ENCODE assay signal across 10 cellular contexts in the genomic region with DNA sequence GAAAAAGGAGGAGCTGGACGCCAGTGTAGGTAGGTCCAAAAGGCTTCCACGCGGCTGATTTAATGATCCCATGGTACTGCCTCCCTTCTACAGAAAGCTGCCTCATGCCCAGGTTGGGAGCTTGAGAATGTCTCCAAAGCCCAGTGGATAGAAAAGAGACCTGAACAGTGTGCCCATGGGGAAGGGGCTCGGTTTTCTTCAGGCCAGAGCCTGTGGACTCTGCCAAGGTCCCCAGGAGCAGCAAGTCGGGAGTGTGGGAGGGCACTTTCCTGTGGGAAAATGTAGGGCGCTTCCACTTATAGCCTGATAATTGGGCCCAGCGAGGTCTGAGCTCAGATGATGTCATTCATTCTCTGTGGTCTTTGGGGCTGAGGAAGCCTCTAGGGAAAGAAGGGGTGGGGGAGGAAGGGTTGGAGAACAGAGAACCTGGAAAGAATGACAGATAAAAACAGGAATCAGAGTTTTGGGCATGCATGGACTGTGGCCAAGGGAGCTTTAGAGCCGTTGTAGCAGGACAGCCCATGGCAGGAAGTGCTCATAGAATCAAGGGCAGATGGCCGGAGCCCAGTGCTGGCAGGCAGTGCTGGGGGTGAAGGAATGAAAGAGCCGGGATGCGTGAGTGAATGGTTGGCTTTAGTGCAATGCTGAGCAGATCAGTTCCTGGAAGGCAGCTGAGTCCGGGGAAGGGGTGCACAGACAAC. TPM values are rescaled to one million over a fixed set of nuclear protein-coding genes. Genes with fewer than 3 reads are reported as not detected.
DNase-seq lines count a peak whose midpoint lies in the region; ATAC-seq and TF ChIP-seq lines count a peak whose summit lies in the region.
"Had no signal": no experiment of that assay in that cellular context is flagged by ENCODE, and none has a peak within 500 bp of the region (broad histone marks: within the 10 kb centered on the region; RNA-seq: fewer than 3 reads in every experiment).

No MANE protein-coding gene starts in this region.

- DNase-seq in HFFc6: peak; percentile 2
- DNase-seq in brain microvascular endothelial cell: peak; percentile 43
- peak; percentile 67 for DNase-seq in right atrium auricular region (ENCODE audit: low spot score)
- DNase-seq in smooth muscle cell (lab: John Stamatoyannopoulos, UW; ENCODE audit: unreplicated experiment): no peak
- no peak for DNase-seq in COR-L47 (lab: John Stamatoyannopoulos, UW)
- DNase-seq in NCI-H1930 (lab: John Stamatoyannopoulos, UW): no peak
- DNase-seq in OCI-M2 (lab: John Stamatoyannopoulos, UW; ENCODE audit: unreplicated experiment): no peak

- no peak for TF ChIP-seq CTCF in HFFc6 (IDR thresholded peaks at IDR 0.05)
- TF ChIP-seq CTCF in brain microvascular endothelial cell (IDR thresholded peaks at IDR 0.05; ENCODE audit: low read depth, low read length, missing control alignments): no peak
- TF ChIP-seq CTCF in right atrium auricular region (IDR thresholded peaks at IDR 0.05): no peak
- no peak for TF ChIP-seq CTCF in smooth muscle cell (IDR thresholded peaks at IDR 0.05; ENCODE audit: borderline replicate concordance, insufficient read depth, poor library complexity, severe bottlenecking)

- H3K9ac ChIP-seq in smooth muscle cell (ENCODE audit: low read depth): peak overlapping the region; percentile 13

- no peak for ATAC-seq in GM18907 (IDR thresholded peaks at IDR 0.05; ENCODE audit: unreplicated experiment)

- WGBS in smooth muscle cell (ENCODE audit: low lambda C conversion rate): 58% methylated on average over 12 of the region's 12 CpGs

- H3K36me3 Mint-ChIP-seq in HFFc6 (ENCODE audit: low read depth): no peaks in the 10 kb centered on the region

- H3K36me3 ChIP-seq in brain microvascular endothelial cell (replicated peaks): no peaks in the 10 kb centered on the region
- H3K36me3 ChIP-seq in right atrium auricular region: no peaks in the 10 kb centered on the region
- no peaks in the 10 kb centered on the region for H3K36me3 ChIP-seq in smooth muscle cell (ENCODE audit: low read depth)

- H3K27ac ChIP-seq in brain microvascular endothelial cell (no peak overlapping the region), right atrium auricular region (peak overlapping the region; percentile 56 to 70), smooth muscle cell (ENCODE audit: low read depth) (peak overlapping the region; percentile 64)

- H3F3A ChIP-seq in smooth muscle cell (ENCODE audit: low read depth): no peaks in the 10 kb centered on the region

- H3K4me3 ChIP-seq in brain microvascular endothelial cell (ENCODE audit: low read depth, low read length) (no peak overlapping the region), right atrium auricular region (no peak overlapping the region), smooth muscle cell (no peak overlapping the region)

- peaks cover 0 to 13% of the 10 kb centered on the region in 2 donors for H3K4me1 ChIP-seq in right atrium auricular region
- H3K4me1 ChIP-seq in smooth muscle cell (ENCODE audit: low read depth): no peaks in the 10 kb centered on the region

- peaks cover 52% of the 10 kb centered on the region for H3K27me3 Mint-ChIP-seq in HFFc6 (ENCODE audit: insufficient read depth)

- H3K27me3 ChIP-seq in brain microvascular endothelial cell (replicated peaks): no peaks in the 10 kb centered on the region
- no peaks in the 10 kb centered on the region for H3K27me3 ChIP-seq in right atrium auricular region
- no peaks in the 10 kb centered on the region for H3K27me3 ChIP-seq in smooth muscle cell (ENCODE audit: low read depth)

- in situ Hi-C loops in brain microvascular endothelial cell (cut with HindIII; ENCODE audit: low pct_ligation_motif_present, low sequenced_read_pairs): no loop called here

- no peak overlapping the region for H3K4me3 Mint-ChIP-seq in HFFc6

- H3K9me3 Mint-ChIP-seq in HFFc6: no peaks in the 10 kb centered on the region
- H3K9me3 Mint-ChIP-seq: activated T-helper 2 cell treated with anti-CD3 and anti-CD28 coated beads, Interferon-gamma antibody, Interleukin-2, Interleukin-4, amounts not matched to agents 10 μg/mL and 5 μg/mL and 100 μg/mL, durations not matched to agents 14 hours and 24 hours and 36 hours had no signal

- peak overlapping the region; percentile 57 for H3K4me2 ChIP-seq in smooth muscle cell

- H4K20me1 ChIP-seq in smooth muscle cell (ENCODE audit: low read depth): no peaks in the 10 kb centered on the region

- peaks cover 14% of the 10 kb centered on the region for H3K4me1 Mint-ChIP-seq in HFFc6 (ENCODE audit: low read depth)

- H3K9me3 ChIP-seq in right atrium auricular region (no peaks in the 10 kb centered on the region), smooth muscle cell (replicated peaks; ENCODE audit: low read depth) (no peaks in the 10 kb centered on the region)

- no peaks in the 10 kb centered on the region for H3K79me2 ChIP-seq in smooth muscle cell (ENCODE audit: low read depth)

- H3K27ac Mint-ChIP-seq in HFFc6: no peak overlapping the region
- H3K27ac Mint-ChIP-seq: activated T-helper 2 cell treated with anti-CD3 and anti-CD28 coated beads, Interferon-gamma antibody, Interleukin-2, Interleukin-4, amounts not matched to agents 10 μg/mL and 5 μg/mL and 100 μg/mL, durations not matched to agents 14 hours and 24 hours and 36 hours; progenitor cell of endocrine pancreas had no signal

- H2AFZ ChIP-seq in smooth muscle cell (ENCODE audit: low read depth): peak overlapping the region; percentile 39

RNA-seq across cellular contexts. Expression of gene SH3PXD2B, which starts 42.5 kb away (rescaled TPM):
- total RNA-seq in HFFc6 (2021; fragmentation: NEBNext Ultra II Directional; extraction: Animal tissue kit (Norgen Biotek cat#: 25700)): 10 to 100 TPM; 12.4 to 28.4 (median 24.3) TPM
- total RNA-seq in right atrium auricular region (10 to 100 TPM in 1 of 2 donors, 1 to 10 TPM in 1; 7.2 to 13.9 TPM), smooth muscle cell (36.5 and 36.7 TPM in 2 replicates)
- 39.4 and 43.7 TPM in 2 replicates for polyA plus RNA-seq in smooth muscle cell

Comparison
In these comparisons a context has a peak if more than half of its experiments do, and no peak if none do; other contexts are left out.
1. DNase-seq: peak in HFFc6 (single experiment), brain microvascular endothelial cell (single experiment) and right atrium auricular region (single experiment); none in smooth muscle cell (single experiment), COR-L47 (single experiment), NCI-H1930 (0 of 2) and OCI-M2 (single experiment).